ENCODE assay signal across 7 cellular contexts in genomic region chr13:58399263-58399662, GRCh38.
"Had no signal": no experiment of that assay in that cellular context is flagged by ENCODE, and none has a peak within 500 bp of the region (broad histone marks: within the 10 kb centered on the region; RNA-seq: fewer than 3 reads in every experiment).

No MANE protein-coding gene starts in this region.

- H3K4me3 ChIP-seq: K562 had no signal

- DNase-seq: IMR-90, KBM-7, KG1 had no signal

- H3K27ac ChIP-seq: HL-60 had no signal

- FAIRE-seq: HepG2, HTR-8/SVneo, K562 had no signal
